Comparison of ENCODE assay signal across 13 cellular contexts in genomic region chr16:80197790-80198201, GRCh38.
DNase-seq lines count a peak whose midpoint lies in the region; ATAC-seq and TF ChIP-seq lines count a peak whose summit lies in the region.
"Had no signal": no experiment of that assay in that cellular context is flagged by ENCODE, and none has a peak within 500 bp of the region (broad histone marks: within the 10 kb centered on the region; RNA-seq: fewer than 3 reads in every experiment).

No MANE protein-coding gene starts in this region.

- ATAC-seq in HG02870 (IDR thresholded peaks at IDR 0.05; ENCODE audit: unreplicated experiment) (peak; percentile 51), left lung (peak; percentile 77), GM19395 (IDR thresholded peaks at IDR 0.05; ENCODE audit: unreplicated experiment) (no peak)

- no peaks in the 10 kb centered on the region for H3K9me3 ChIP-seq in left lung
- H3K9me3 ChIP-seq: lower lobe of right lung had no signal

- intact Hi-C loops in left lung (cut with DNase I): no loop called here

- TF ChIP-seq CTCF in left lung (IDR thresholded peaks at IDR 0.05) (no peak), GM13977 (IDR thresholded peaks at IDR 0.05; ENCODE audit: extremely low read depth, insufficient read depth, missing control alignments) (no peak)

- DNase-seq in COLO829 (ENCODE audit: low spot score): peak; percentile 9
- peak; percentile 91 for DNase-seq in astrocyte of the hippocampus (ENCODE audit: low read depth, low spot score)
- no peak for DNase-seq in left lung
- no peak for DNase-seq in GM13977 (ENCODE audit: low spot score)
- no peak for DNase-seq in cerebellar nuclear complex (lab: John Stamatoyannopoulos, UW)
- DNase-seq in H7: no peak
- DNase-seq: activated CD8-positive, alpha-beta memory T cell treated with anti-CD3 and anti-CD28 coated beads, Interleukin-2, amount 50 U/mL, for 48 hours; effector CD8-positive, alpha-beta T cell; lower lobe of right lung; Right ventricle myocardium superior had no signal

- in situ Hi-C loops in GM13977 (cut with MboI; ENCODE audit: low pct_unique_long_range_greater_than_20kb, low sequenced_read_pairs, unreplicated experiment): no loop called here

- H3K27me3 ChIP-seq in left lung: no peaks in the 10 kb centered on the region
- no peaks in the 10 kb centered on the region; the same call in 1 of the 2 replicates for H3K27me3 ChIP-seq in H7 (ENCODE audit: control insufficient read depth, insufficient read depth, low read length)

- H3K4me3 ChIP-seq in left lung: no peak overlapping the region
- no peak overlapping the region for H3K4me3 ChIP-seq in H7 (ENCODE audit: insufficient read depth, low read depth, low read length)
- H3K4me3 ChIP-seq: lower lobe of right lung, skin epidermis had no signal

- H3K4me1 ChIP-seq in left lung: no peaks in the 10 kb centered on the region

- peak overlapping the region; percentile 37 to 44 for H3K27ac ChIP-seq in left lung
- H3K27ac ChIP-seq: lower lobe of right lung had no signal

- H3K36me3 ChIP-seq in left lung (no peaks in the 10 kb centered on the region), H7 (replicated peaks; ENCODE audit: control insufficient read depth, insufficient read depth, low read length) (no peaks in the 10 kb centered on the region)
- H3K36me3 ChIP-seq: lower lobe of right lung had no signal

Comparison
In these comparisons a context has a peak if more than half of its experiments do, and no peak if none do; other contexts are left out.
1. DNase-seq: peak in COLO829 (single experiment) and astrocyte of the hippocampus (single experiment); none in left lung (0 of 2), GM13977 (single experiment), cerebellar nuclear complex (0 of 2) and H7 (single experiment).